In the genomic region with DNA sequence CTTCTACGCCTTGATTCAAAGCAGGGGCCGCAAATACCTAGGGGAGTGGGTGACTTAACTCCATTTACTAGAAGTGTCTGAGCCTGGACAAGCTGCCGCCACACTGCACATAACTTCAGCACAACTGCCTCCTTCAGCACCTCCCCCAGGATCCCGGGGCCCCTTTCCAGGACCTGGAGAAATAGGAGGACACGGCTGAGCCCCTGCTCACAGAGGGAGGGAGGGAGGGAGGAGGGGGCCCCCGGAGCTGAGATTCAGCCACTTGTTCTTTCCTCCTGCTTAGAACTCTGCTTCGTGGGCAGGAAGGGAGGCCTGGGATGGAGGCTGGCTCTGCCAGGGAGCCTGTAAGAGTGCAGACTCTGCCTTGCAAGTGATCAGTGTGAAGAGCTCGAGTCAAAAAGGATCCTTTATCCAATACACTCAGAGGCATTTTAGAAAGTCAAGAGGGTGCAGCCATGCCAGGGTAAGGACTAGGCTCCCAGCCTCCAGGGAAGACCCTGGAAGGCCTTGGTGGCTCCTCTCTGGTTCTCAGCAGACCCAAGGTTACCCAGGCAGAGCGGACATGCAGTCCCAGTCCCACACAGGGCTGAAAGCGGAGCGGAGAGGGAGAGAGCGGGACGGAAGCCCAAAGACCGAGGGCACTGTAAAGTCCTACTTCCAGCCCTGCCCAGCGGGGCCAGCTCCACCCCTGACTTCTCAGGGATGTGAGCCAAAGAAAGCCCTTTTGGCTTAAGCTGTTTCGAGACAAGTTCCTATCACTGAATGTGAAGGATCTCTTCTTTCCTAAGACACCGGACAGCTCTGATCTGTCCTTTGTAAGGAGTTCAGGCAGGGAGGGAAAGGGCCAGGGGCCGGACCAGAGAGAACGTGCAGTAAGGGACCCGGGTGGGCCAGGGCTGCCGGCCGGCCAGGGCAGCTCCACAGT, we compare ENCODE assay signal across 1 cellular context.
TF ChIP-seq lines count a peak whose summit lies in the region.

No MANE protein-coding gene starts in this region.

TF ChIP-seq in WTC11, 78 proteins besides CTCF, POLR2A, EP300 and RAD21 (continued from another document):
- TF ChIP-seq, protein P1, sequence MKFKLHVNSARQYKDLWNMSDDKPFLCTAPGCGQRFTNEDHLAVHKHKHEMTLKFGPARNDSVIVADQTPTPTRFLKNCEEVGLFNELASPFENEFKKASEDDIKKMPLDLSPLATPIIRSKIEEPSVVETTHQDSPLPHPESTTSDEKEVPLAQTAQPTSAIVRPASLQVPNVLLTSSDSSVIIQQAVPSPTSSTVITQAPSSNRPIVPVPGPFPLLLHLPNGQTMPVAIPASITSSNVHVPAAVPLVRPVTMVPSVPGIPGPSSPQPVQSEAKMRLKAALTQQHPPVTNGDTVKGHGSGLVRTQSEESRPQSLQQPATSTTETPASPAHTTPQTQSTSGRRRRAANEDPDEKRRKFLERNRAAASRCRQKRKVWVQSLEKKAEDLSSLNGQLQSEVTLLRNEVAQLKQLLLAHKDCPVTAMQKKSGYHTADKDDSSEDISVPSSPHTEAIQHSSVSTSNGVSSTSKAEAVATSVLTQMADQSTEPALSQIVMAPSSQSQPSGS (CRISPR knock-in tag; IDR thresholded peaks at IDR 0.05; ENCODE audit: borderline replicate concordance, low read depth) = no peak
- TF ChIP-seq, protein P2, sequence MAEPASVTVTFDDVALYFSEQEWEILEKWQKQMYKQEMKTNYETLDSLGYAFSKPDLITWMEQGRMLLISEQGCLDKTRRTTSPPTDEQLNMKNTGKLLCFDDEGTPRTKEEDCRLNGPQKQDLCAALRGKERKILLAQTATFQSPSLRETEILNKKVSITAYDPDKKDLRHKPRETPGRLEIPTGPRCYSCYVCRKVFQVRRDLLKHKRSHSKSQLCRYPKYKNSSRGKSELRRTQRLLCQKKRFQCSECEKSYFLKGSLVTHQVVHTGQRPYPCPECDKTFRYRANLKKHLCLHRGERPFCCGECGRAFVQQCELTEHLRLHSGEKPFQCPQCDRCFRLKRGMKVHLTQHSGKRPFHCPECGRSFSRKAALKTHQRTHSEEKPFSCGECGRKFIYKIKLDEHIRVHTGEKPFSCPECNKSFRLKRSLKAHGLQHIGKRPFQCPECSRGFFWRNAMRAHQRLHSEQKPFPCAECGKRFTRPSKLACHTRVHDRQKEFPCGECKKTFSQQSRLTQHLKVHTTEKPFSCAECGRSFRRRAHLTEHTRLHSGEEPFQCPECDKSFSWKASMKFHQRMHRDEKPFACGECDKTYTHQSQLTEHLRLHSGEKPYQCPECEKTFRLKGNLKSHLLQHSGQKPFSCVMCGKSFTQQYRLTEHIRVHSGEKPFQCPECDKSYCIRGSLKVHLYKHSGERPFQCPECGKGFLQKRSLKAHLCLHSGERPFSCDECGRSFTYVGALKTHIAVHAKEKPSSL (CRISPR knock-in tag; conservative IDR thresholded peaks at IDR 0.05) = no peak
- TF ChIP-seq EMX1 (CRISPR knock-in tag; IDR thresholded peaks at IDR 0.05) = no peak
- TF ChIP-seq GTF2I (CRISPR knock-in tag; conservative IDR thresholded peaks at IDR 0.05) = no peak
- TF ChIP-seq, protein P3, sequence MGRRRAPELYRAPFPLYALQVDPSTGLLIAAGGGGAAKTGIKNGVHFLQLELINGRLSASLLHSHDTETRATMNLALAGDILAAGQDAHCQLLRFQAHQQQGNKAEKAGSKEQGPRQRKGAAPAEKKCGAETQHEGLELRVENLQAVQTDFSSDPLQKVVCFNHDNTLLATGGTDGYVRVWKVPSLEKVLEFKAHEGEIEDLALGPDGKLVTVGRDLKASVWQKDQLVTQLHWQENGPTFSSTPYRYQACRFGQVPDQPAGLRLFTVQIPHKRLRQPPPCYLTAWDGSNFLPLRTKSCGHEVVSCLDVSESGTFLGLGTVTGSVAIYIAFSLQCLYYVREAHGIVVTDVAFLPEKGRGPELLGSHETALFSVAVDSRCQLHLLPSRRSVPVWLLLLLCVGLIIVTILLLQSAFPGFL (CRISPR knock-in tag; IDR thresholded peaks at IDR 0.05; ENCODE audit: borderline replicate concordance) = no peak
- TF ChIP-seq, protein P4, sequence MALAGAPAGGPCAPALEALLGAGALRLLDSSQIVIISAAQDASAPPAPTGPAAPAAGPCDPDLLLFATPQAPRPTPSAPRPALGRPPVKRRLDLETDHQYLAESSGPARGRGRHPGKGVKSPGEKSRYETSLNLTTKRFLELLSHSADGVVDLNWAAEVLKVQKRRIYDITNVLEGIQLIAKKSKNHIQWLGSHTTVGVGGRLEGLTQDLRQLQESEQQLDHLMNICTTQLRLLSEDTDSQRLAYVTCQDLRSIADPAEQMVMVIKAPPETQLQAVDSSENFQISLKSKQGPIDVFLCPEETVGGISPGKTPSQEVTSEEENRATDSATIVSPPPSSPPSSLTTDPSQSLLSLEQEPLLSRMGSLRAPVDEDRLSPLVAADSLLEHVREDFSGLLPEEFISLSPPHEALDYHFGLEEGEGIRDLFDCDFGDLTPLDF (CRISPR knock-in tag; IDR thresholded peaks at IDR 0.05) = no peak
- TF ChIP-seq ZBTB21 (CRISPR knock-in tag; IDR thresholded peaks at IDR 0.05; ENCODE audit: borderline replicate concordance) = no peak
- no peak for TF ChIP-seq ZNF671 (CRISPR knock-in tag; IDR thresholded peaks at IDR 0.05)
- TF ChIP-seq ATF1 (CRISPR knock-in tag; IDR thresholded peaks at IDR 0.05) = no peak
- no peak for TF ChIP-seq JAZF1 (CRISPR knock-in tag; IDR thresholded peaks at IDR 0.05)
- no peak for TF ChIP-seq HMGA2 (CRISPR knock-in tag; IDR thresholded peaks at IDR 0.05)
- TF ChIP-seq KAT7 (CRISPR knock-in tag; IDR thresholded peaks at IDR 0.05; ENCODE audit: borderline replicate concordance) = no peak
- no peak for TF ChIP-seq FOXJ3 (CRISPR knock-in tag; IDR thresholded peaks at IDR 0.05; ENCODE audit: borderline replicate concordance)
- TF ChIP-seq ESRRA (CRISPR knock-in tag; IDR thresholded peaks at IDR 0.05; ENCODE audit: borderline replicate concordance) = no peak
- no peak for TF ChIP-seq ZNF121 (CRISPR knock-in tag; IDR thresholded peaks at IDR 0.05)
- no peak for TF ChIP-seq NR1H2 (CRISPR knock-in tag; IDR thresholded peaks at IDR 0.05)
- TF ChIP-seq, protein P5, sequence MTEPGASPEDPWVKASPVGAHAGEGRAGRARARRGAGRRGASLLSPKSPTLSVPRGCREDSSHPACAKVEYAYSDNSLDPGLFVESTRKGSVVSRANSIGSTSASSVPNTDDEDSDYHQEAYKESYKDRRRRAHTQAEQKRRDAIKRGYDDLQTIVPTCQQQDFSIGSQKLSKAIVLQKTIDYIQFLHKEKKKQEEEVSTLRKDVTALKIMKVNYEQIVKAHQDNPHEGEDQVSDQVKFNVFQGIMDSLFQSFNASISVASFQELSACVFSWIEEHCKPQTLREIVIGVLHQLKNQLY (CRISPR knock-in tag; IDR thresholded peaks at IDR 0.05) = no peak
TF ChIP-seq in WTC11: peak in this region for 0.
